Comparison of ENCODE assay signal across 1 cellular context in the genomic region with DNA sequence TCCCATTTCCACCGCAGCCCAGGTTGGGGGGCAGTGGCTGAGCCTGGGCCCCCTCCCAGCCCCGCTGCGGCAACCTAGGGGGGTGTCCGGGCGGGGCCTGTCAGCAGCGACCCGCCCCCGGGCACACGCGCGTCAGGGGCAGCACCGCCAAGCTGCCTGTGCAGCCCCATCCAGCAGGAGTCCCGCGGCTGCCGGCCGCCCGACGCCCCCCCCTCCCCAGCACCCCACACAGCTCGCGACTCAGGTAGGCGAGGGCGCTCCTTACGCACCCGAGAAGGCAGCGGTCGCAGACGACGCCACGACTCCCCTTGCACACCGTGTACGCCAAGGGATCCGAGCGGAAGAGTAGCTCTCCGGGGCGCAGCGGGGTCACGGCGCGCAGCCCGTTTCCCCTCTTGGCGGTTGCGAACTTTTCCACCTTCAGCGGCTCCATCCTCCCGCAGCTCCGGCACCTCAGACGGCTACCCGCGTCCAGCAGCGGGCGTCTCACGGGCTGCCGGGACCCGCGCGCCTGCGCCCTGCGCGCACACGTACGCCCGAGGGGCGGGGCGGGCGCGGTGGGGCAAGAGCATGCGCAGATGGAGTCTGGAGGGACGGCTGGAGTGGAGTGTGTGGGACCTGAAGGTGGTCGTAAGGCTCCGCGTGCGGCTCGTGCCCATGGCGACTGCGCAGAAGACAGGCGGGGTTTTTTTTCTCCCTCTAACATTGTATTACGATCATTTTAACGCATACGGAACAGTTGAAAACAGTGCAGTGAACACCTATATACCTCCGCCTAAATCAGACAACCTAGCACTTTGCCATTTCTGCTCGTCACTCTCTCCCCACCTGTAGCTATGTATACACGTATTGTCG.
TF ChIP-seq lines count a peak whose summit lies in the region.

Gene SMYD3 (minus strand): TSS at position 495 of the 855 bp plus-strand sequence.

TF ChIP-seq in K562, 482 proteins besides CTCF, POLR2A, EP300 and RAD21 (continued from another document and continues in another):
- TF ChIP-seq, protein P1, sequence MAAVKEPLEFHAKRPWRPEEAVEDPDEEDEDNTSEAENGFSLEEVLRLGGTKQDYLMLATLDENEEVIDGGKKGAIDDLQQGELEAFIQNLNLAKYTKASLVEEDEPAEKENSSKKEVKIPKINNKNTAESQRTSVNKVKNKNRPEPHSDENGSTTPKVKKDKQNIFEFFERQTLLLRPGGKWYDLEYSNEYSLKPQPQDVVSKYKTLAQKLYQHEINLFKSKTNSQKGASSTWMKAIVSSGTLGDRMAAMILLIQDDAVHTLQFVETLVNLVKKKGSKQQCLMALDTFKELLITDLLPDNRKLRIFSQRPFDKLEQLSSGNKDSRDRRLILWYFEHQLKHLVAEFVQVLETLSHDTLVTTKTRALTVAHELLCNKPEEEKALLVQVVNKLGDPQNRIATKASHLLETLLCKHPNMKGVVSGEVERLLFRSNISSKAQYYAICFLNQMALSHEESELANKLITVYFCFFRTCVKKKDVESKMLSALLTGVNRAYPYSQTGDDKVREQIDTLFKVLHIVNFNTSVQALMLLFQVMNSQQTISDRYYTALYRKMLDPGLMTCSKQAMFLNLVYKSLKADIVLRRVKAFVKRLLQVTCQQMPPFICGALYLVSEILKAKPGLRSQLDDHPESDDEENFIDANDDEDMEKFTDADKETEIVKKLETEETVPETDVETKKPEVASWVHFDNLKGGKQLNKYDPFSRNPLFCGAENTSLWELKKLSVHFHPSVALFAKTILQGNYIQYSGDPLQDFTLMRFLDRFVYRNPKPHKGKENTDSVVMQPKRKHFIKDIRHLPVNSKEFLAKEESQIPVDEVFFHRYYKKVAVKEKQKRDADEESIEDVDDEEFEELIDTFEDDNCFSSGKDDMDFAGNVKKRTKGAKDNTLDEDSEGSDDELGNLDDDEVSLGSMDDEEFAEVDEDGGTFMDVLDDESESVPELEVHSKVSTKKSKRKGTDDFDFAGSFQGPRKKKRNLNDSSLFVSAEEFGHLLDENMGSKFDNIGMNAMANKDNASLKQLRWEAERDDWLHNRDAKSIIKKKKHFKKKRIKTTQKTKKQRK (IDR thresholded peaks at IDR 0.05; ENCODE audit: borderline replicate concordance, low read depth, low read length), result no peak
- no peak for TF ChIP-seq ZKSCAN1 (IDR thresholded peaks at IDR 0.05; ENCODE audit: low read depth, low read length)
- TF ChIP-seq ZNF354B (CRISPR knock-in tag; IDR thresholded peaks at IDR 0.05), result no peak
- TF ChIP-seq BRD4 (IDR thresholded peaks at IDR 0.05), result no peak
- TF ChIP-seq NR2C1 (IDR thresholded peaks at IDR 0.05), result no peak
- TF ChIP-seq NR2C1 (tag; IDR thresholded peaks at IDR 0.05), result no peak
- TF ChIP-seq PREB (CRISPR knock-in tag; IDR thresholded peaks at IDR 0.05), result no peak
- TF ChIP-seq POLR3G (IDR thresholded peaks at IDR 0.05; ENCODE audit: extremely low read depth, insufficient read length, insufficient replicate concordance), result no peak
- no peak for TF ChIP-seq KHSRP (IDR thresholded peaks at IDR 0.05)
- TF ChIP-seq SOX6 (IDR thresholded peaks at IDR 0.05), result 0 out of 2 replicates have a peak, but pooled peaks have one; percentile 20
- TF ChIP-seq ZNF280B (CRISPR knock-in tag; IDR thresholded peaks at IDR 0.05), result no peak
- TF ChIP-seq NR0B1 (IDR thresholded peaks at IDR 0.05; ENCODE audit: partially characterized antibody), result no peak
- no peak for TF ChIP-seq HOXB6 (CRISPR knock-in tag; IDR thresholded peaks at IDR 0.05; ENCODE audit: borderline replicate concordance)
- TF ChIP-seq RBM14 (IDR thresholded peaks at IDR 0.05; ENCODE audit: borderline replicate concordance, insufficient read depth, low read depth, low read length), result no peak
- no peak for TF ChIP-seq CHAMP1 (IDR thresholded peaks at IDR 0.05)
- TF ChIP-seq EP400 (IDR thresholded peaks at IDR 0.05), result 0 out of 2 replicates have a peak, but pooled peaks have one; percentile 17
- peak; percentile 45 for TF ChIP-seq TAF1 (IDR thresholded peaks at IDR 0.05; ENCODE audit: control insufficient read depth, extremely low read depth, insufficient read depth, low read length, severe bottlenecking)
- TF ChIP-seq FOS (IDR thresholded peaks at IDR 0.05; ENCODE audit: extremely low read depth, insufficient read length), result no peak
- no peak for TF ChIP-seq ZFPM2 (CRISPR knock-in tag; IDR thresholded peaks at IDR 0.05)
- no peak for TF ChIP-seq RBM17 (IDR thresholded peaks at IDR 0.05; ENCODE audit: borderline replicate concordance, low read depth, low read length)
- no peak for TF ChIP-seq ZNF239 (CRISPR knock-in tag; IDR thresholded peaks at IDR 0.05)
- TF ChIP-seq, protein P2, sequence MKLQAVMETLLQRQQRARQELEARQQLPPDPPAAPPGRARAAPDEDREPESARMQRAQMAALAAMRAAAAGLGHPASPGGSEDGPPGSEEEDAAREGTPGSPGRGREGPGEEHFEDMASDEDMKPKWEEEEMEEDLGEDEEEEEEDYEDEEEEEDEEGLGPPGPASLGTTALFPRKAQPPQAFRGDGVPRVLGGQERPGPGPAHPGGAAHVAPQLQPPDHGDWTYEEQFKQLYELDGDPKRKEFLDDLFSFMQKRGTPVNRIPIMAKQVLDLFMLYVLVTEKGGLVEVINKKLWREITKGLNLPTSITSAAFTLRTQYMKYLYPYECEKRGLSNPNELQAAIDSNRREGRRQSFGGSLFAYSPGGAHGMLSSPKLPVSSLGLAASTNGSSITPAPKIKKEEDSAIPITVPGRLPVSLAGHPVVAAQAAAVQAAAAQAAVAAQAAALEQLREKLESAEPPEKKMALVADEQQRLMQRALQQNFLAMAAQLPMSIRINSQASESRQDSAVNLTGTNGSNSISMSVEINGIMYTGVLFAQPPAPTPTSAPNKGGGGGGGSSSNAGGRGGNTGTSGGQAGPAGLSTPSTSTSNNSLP (IDR thresholded peaks at IDR 0.05; ENCODE audit: borderline replicate concordance, low read depth, low read length), result no peak
- no peak for TF ChIP-seq SRSF3 (IDR thresholded peaks at IDR 0.05; ENCODE audit: insufficient read depth, low read length)
- TF ChIP-seq TFAM (CRISPR knock-in tag; conservative IDR thresholded peaks at IDR 0.05), result no peak
- peak; percentile 77 for TF ChIP-seq ZBTB2 (IDR thresholded peaks at IDR 0.05)
- no peak for TF ChIP-seq ZNF121 (CRISPR knock-in tag; conservative IDR thresholded peaks at IDR 0.05)
- no peak for TF ChIP-seq CBFB (CRISPR knock-in tag; IDR thresholded peaks at IDR 0.05)
- no peak for TF ChIP-seq EZH2 (IDR thresholded peaks at IDR 0.05; ENCODE audit: borderline replicate concordance, low read depth, low read length)
- TF ChIP-seq YBX1 (IDR thresholded peaks at IDR 0.05), result no peak
- no peak for TF ChIP-seq THAP7 (CRISPR knock-in tag; IDR thresholded peaks at IDR 0.05)
- TF ChIP-seq PHB (CRISPR knock-in tag; IDR thresholded peaks at IDR 0.05), result no peak
- TF ChIP-seq L3MBTL2 (IDR thresholded peaks at IDR 0.05), result peak; percentile 55
- peak; percentile 28 for TF ChIP-seq PCBP1 (IDR thresholded peaks at IDR 0.05; ENCODE audit: low read depth, low read length, poor library complexity, severe bottlenecking)
- TF ChIP-seq, protein P3, sequence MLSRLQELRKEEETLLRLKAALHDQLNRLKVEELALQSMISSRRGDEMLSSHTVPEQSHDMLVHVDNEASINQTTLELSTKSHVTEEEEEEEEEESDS (CRISPR knock-in tag; IDR thresholded peaks at IDR 0.05), result no peak
- TF ChIP-seq ZNF785 (CRISPR knock-in tag; IDR thresholded peaks at IDR 0.05), result no peak
- TF ChIP-seq RFX1 (IDR thresholded peaks at IDR 0.05), result no peak
- no peak for TF ChIP-seq ZNF398 (CRISPR knock-in tag; IDR thresholded peaks at IDR 0.05)
- TF ChIP-seq SETDB1 (IDR thresholded peaks at IDR 0.05; ENCODE audit: low read length), result no peak
- TF ChIP-seq, protein P4, sequence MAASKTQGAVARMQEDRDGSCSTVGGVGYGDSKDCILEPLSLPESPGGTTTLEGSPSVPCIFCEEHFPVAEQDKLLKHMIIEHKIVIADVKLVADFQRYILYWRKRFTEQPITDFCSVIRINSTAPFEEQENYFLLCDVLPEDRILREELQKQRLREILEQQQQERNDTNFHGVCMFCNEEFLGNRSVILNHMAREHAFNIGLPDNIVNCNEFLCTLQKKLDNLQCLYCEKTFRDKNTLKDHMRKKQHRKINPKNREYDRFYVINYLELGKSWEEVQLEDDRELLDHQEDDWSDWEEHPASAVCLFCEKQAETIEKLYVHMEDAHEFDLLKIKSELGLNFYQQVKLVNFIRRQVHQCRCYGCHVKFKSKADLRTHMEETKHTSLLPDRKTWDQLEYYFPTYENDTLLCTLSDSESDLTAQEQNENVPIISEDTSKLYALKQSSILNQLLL (CRISPR knock-in tag; IDR thresholded peaks at IDR 0.05; ENCODE audit: borderline replicate concordance), result no peak
- TF ChIP-seq TBP (optimal IDR thresholded peaks at IDR 0.05; ENCODE audit: low read depth, low read length), result no peak
- TF ChIP-seq ZNF699 (CRISPR knock-in tag; IDR thresholded peaks at IDR 0.05; ENCODE audit: insufficient replicate concordance), result no peak
- 0 out of 2 replicates have a peak, but pooled peaks have one; percentile 31 for TF ChIP-seq ZNF282 (CRISPR knock-in tag; IDR thresholded peaks at IDR 0.05)
- no peak; the same call in none of the 2 replicates for TF ChIP-seq ZBTB7A (IDR thresholded peaks at IDR 0.05; ENCODE audit: borderline replicate concordance, control insufficient read depth, low read depth, low read length)
